Comparison of ENCODE assay signal across 9 cellular contexts in the genomic region with DNA sequence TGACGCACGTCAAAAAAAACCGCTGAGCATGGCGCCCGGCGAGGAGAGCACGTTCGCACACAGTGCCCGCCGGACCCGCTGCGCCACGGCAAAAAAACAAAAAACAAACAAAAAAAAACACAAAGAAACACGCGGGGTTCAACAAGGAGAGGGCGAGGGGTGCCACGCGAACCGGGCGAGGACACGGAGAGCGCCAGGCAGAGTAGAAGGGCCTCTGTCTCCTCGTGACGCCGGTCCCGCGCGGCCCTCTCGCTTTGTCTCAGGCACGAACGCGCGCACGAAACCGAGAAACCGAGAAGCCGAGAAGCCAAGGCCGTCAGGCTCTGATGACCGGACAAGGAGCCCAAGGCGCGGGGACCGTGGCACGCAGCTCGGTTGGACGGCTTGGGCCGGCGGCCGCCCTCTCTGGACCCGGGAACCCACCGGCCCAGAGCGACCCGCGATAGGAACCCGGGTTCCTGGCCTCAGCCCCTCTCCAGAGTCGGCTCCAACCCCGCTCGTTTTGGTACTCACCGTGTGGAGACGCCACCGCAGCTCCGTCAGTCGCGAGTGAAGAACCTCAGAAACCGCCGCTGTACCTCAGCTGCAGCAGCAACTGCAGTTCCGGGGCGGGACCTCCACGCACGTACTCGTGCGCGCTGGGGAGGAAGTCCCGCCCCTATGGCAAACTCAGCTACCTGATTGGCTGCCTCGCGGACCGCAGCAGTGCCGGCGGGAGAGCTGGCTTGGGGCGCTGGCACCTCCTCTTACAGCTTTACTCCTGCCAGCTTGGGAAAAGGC. TPM values are rescaled to one million over a fixed set of nuclear protein-coding genes. Genes with fewer than 3 reads are reported as not detected.
DNase-seq lines count a peak whose midpoint lies in the region; ATAC-seq, FAIRE-seq and TF ChIP-seq lines count a peak whose summit lies in the region.
"Had no signal": no experiment of that assay in that cellular context is flagged by ENCODE, and none has a peak within 500 bp of the region (broad histone marks: within the 10 kb centered on the region; RNA-seq: fewer than 3 reads in every experiment).

A gene with protein sequence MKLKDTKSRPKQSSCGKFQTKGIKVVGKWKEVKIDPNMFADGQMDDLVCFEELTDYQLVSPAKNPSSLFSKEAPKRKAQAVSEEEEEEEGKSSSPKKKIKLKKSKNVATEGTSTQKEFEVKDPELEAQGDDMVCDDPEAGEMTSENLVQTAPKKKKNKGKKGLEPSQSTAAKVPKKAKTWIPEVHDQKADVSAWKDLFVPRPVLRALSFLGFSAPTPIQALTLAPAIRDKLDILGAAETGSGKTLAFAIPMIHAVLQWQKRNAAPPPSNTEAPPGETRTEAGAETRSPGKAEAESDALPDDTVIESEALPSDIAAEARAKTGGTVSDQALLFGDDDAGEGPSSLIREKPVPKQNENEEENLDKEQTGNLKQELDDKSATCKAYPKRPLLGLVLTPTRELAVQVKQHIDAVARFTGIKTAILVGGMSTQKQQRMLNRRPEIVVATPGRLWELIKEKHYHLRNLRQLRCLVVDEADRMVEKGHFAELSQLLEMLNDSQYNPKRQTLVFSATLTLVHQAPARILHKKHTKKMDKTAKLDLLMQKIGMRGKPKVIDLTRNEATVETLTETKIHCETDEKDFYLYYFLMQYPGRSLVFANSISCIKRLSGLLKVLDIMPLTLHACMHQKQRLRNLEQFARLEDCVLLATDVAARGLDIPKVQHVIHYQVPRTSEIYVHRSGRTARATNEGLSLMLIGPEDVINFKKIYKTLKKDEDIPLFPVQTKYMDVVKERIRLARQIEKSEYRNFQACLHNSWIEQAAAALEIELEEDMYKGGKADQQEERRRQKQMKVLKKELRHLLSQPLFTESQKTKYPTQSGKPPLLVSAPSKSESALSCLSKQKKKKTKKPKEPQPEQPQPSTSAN (minus strand): TSS at position 597 of the 780 bp plus-strand sequence. CDS start 1,460 bp downstream, outside the sequence.
A gene with protein sequence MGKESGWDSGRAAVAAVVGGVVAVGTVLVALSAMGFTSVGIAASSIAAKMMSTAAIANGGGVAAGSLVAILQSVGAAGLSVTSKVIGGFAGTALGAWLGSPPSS (plus strand): TSS at position 705 of the 780 bp plus-strand sequence. CDS start 15,628 bp downstream, outside the sequence.

- TF ChIP-seq CTCF in AG09319 (IDR thresholded peaks at IDR 0.05; ENCODE audit: low read depth, low read length), result no peak
- no peak for TF ChIP-seq CTCF in keratinocyte (optimal IDR thresholded peaks at IDR 0.05 in 1 of 3, IDR thresholded peaks at IDR 0.05 in 1 of 3, conservative IDR thresholded peaks at IDR 0.05 in 1 of 3; ENCODE audit: extremely low read depth in 1 of 3, insufficient read depth in 2 of 3, low read length in 3 of 3)

- peak within 1 kb of the TSS; percentile 88 for H3K27ac ChIP-seq in keratinocyte (ENCODE audit: control insufficient read depth, insufficient read depth, low read length)

- ATAC-seq in GM19035 (IDR thresholded peaks at IDR 0.05; ENCODE audit: unreplicated experiment) (peak; percentile 96), HG03354 (IDR thresholded peaks at IDR 0.05; ENCODE audit: poor library complexity, severe bottlenecking, unreplicated experiment) (peak; percentile 97)

- peaks cover 54% of the 10 kb centered on the region for H3K79me2 ChIP-seq in keratinocyte (ENCODE audit: control insufficient read depth, insufficient read depth, low read length)

- peaks cover 2% of the 10 kb centered on the region for H3K9me3 ChIP-seq in keratinocyte (ENCODE audit: control insufficient read depth, low read depth, low read length)

- FAIRE-seq in keratinocyte (lab: Jason Lieb, UNC), result peak; percentile 55
- FAIRE-seq: colon had no signal

- dilution Hi-C loops in keratinocyte (cut with MboI; ENCODE audit: extremely low pct_ligation_motif_present, low sequenced_read_pairs), result no loop called here

- H3K36me3 ChIP-seq in keratinocyte (ENCODE audit: control insufficient read depth in 2 of 2, extremely low read depth in 1 of 2, insufficient read depth in 2 of 2, low read length in 2 of 2), result peaks cover 8 to 16% of the 10 kb centered on the region in 2 experiments

- peaks cover 5% of the 10 kb centered on the region for H4K20me1 ChIP-seq in keratinocyte (ENCODE audit: control insufficient read depth, extremely low read depth, insufficient read depth, low read length)

- peak within 1 kb of the TSS; percentile 98 for H3K4me2 ChIP-seq in keratinocyte (ENCODE audit: control insufficient read depth, extremely low read depth, insufficient read depth, low read depth, low read length)

- H3K27me3 ChIP-seq in keratinocyte (ENCODE audit: control insufficient read depth, extremely low read depth, insufficient read depth, low read length), result no peaks in the 10 kb centered on the region

- peak within 1 kb of the TSS; percentile 78 to 100 (median 93) for H3K4me3 ChIP-seq in keratinocyte (ENCODE audit: control insufficient read depth in 2 of 3, extremely low read depth in 1 of 3, insufficient read depth in 2 of 3, low read depth in 1 of 3, low read length in 3 of 3)

- H3K4me1 ChIP-seq in keratinocyte (ENCODE audit: control insufficient read depth, extremely low read depth, insufficient read depth, low read length), result peaks cover 30% of the 10 kb centered on the region

- H2AFZ ChIP-seq in keratinocyte (ENCODE audit: control insufficient read depth, low read length), result peak within 1 kb of the TSS; percentile 97

- DNase-seq in AG09319 (ENCODE audit: extremely low read depth, low read depth) (peak; percentile 85), NCI-H446 treated with DMSO at 0.1 percent for 48 hours (lab: John Stamatoyannopoulos, UW) (peak; percentile 90), cerebellar nuclear complex (lab: John Stamatoyannopoulos, UW) (peak; percentile 70 to 75), keratinocyte (ENCODE audit: low read depth, low spot score) (peak; percentile 71)
- DNase-seq in activated CD4-positive, CD25-positive, alpha-beta regulatory T cell treated with anti-CD3 and anti-CD28 coated beads, Interleukin-2, amount 50 U/mL, for 72 hours, result peak; percentile 98
- peak; percentile 92 for DNase-seq in stimulated activated CD4-positive, alpha-beta T cell treated with anti-CD3 and anti-CD28 coated beads, Interleukin-15, amount 100 ng/mL, for 1 hour (ENCODE audit: low read depth in 1 of 2, low spot score in 1 of 2)

- no peaks in the 10 kb centered on the region for H3K9me1 ChIP-seq in keratinocyte (ENCODE audit: control insufficient read depth, extremely low read depth, insufficient read depth, low read length)

- H3K9ac ChIP-seq in keratinocyte (ENCODE audit: control insufficient read depth, extremely low read depth, insufficient read depth, low read length), result peak within 1 kb of the TSS; percentile 95

RNA-seq across cellular contexts. Expression of the first gene that starts in this region (rescaled TPM):
- 171 to 179 TPM (median 172 TPM) in 3 replicates for polyA plus RNA-seq in keratinocyte
- polyA plus RNA-seq in keratinocyte (2011; ENCODE audit: low read depth), result 251 TPM
- 124 and 159 TPM in 2 replicates for polyA plus RNA-seq in keratinocyte (2011; cell fraction: cytosol; rRNA removed)
- polyA plus RNA-seq in keratinocyte (2011; cell fraction: nucleus; rRNA removed), result 237 and 260 TPM in 2 replicates
- polyA plus RNA-seq in keratinocyte (2012; ENCODE audit: low replicate concordance), result 128 and 144 TPM in 2 replicates
- polyA minus RNA-seq in keratinocyte, result 63.3 to 137 TPM (median 126 TPM) in 3 replicates
- 56.6 TPM for polyA minus RNA-seq in keratinocyte (2011; cell fraction: cytosol; rRNA and poly(A)+ RNA removed)
- 69.4 and 106 TPM in 2 replicates for polyA minus RNA-seq in keratinocyte (2011; cell fraction: nucleus; rRNA and poly(A)+ RNA removed)

RNA-seq across cellular contexts. Expression of the second gene that starts in this region (rescaled TPM):
- polyA plus RNA-seq in keratinocyte, result 17.4 to 25.0 TPM (median 18.9 TPM) in 3 replicates
- 5.6 TPM for polyA plus RNA-seq in keratinocyte (2011; ENCODE audit: low read depth)
- 10.0 and 19.6 TPM in 2 replicates for polyA plus RNA-seq in keratinocyte (2011; cell fraction: cytosol; rRNA removed)
- polyA plus RNA-seq in keratinocyte (2011; cell fraction: nucleus; rRNA removed), result 20.2 and 23.1 TPM in 2 replicates
- 10.5 and 19.4 TPM in 2 replicates for polyA plus RNA-seq in keratinocyte (2012; ENCODE audit: low replicate concordance)
- 5.7 to 11.1 TPM (median 5.9 TPM) in 3 replicates for polyA minus RNA-seq in keratinocyte
- polyA minus RNA-seq in keratinocyte (2011; cell fraction: cytosol; rRNA and poly(A)+ RNA removed), result 13.8 TPM
- polyA minus RNA-seq in keratinocyte (2011; cell fraction: nucleus; rRNA and poly(A)+ RNA removed), result 2.9 and 3.9 TPM in 2 replicates

Comparison
In these comparisons a context has a peak if more than half of its experiments do, and no peak if none do; other contexts are left out.
1. Peak in every context shown above with its lines: DNase-seq, ATAC-seq, H3K4me3 ChIP-seq and H3K27ac ChIP-seq.